9 cellular contexts compared by ENCODE assay signal in genomic region chr5:113806250-113806649, GRCh38.
DNase-seq lines count a peak whose midpoint lies in the region; ATAC-seq and TF ChIP-seq lines count a peak whose summit lies in the region.
"Had no signal": no experiment of that assay in that cellular context is flagged by ENCODE, and none has a peak within 500 bp of the region (broad histone marks: within the 10 kb centered on the region; RNA-seq: fewer than 3 reads in every experiment).

No MANE protein-coding gene starts in this region.

- H3K27me3 ChIP-seq in brain microvascular endothelial cell (replicated peaks): no peaks in the 10 kb centered on the region
- H3K27me3 ChIP-seq in right lobe of liver: no peaks in the 10 kb centered on the region

- H3K27me3 Mint-ChIP-seq in activated naive CD8-positive, alpha-beta T cell treated with anti-CD3 and anti-CD28 coated beads, Interleukin-2, amount 50 U/mL, for 24 hours: no peaks in the 10 kb centered on the region
- H3K27me3 Mint-ChIP-seq in endothelial cell (ENCODE audit: unreplicated experiment): no peaks in the 10 kb centered on the region

- ATAC-seq in right lobe of liver: peak in 3 of 4 donors; percentile 18 to 39 (median 36)
- no peak for ATAC-seq in GM18858 (IDR thresholded peaks at IDR 0.05; ENCODE audit: unreplicated experiment)
- no peak for ATAC-seq in activated naive CD8-positive, alpha-beta T cell treated with anti-CD3 and anti-CD28 coated beads, Interleukin-2, amount 50 U/mL, for 24 hours

- no peak overlapping the region for H3K27ac Mint-ChIP-seq in activated naive CD8-positive, alpha-beta T cell treated with anti-CD3 and anti-CD28 coated beads, Interleukin-2, amount 50 U/mL, for 24 hours
- H3K27ac Mint-ChIP-seq in endothelial cell (ENCODE audit: unreplicated experiment): no peak overlapping the region

- H3K27ac ChIP-seq in 22Rv1 (no peak overlapping the region), brain microvascular endothelial cell (no peak overlapping the region), right lobe of liver (no peak overlapping the region)

- H3K4me1 ChIP-seq in right lobe of liver: no peaks in the 10 kb centered on the region

- DNase-seq in HPDE6-E6E7 (ENCODE audit: extremely low spot score) (peak; percentile 16), brain microvascular endothelial cell (no peak), right lobe of liver (no peak), GOT3 (lab: John Stamatoyannopoulos, UW) (no peak), endothelial cell (ENCODE audit: low spot score) (no peak)
- no peak for DNase-seq in activated naive CD8-positive, alpha-beta T cell treated with anti-CD3 and anti-CD28 coated beads, Interleukin-2, amount 50 U/mL, for 24 hours
- DNase-seq: activated CD4-positive, alpha-beta T cell treated with anti-CD3 and anti-CD28 coated beads for 48 hours had no signal

- no peaks in the 10 kb centered on the region for H3K36me3 ChIP-seq in brain microvascular endothelial cell (replicated peaks)
- no peaks in the 10 kb centered on the region for H3K36me3 ChIP-seq in right lobe of liver

- H3K4me1 Mint-ChIP-seq in activated naive CD8-positive, alpha-beta T cell treated with anti-CD3 and anti-CD28 coated beads, Interleukin-2, amount 50 U/mL, for 24 hours: no peaks in the 10 kb centered on the region
- H3K4me1 Mint-ChIP-seq in endothelial cell (ENCODE audit: unreplicated experiment): peaks cover 8% of the 10 kb centered on the region

- peaks cover 9% of the 10 kb centered on the region for H3K9me3 Mint-ChIP-seq in activated naive CD8-positive, alpha-beta T cell treated with anti-CD3 and anti-CD28 coated beads, Interleukin-2, amount 50 U/mL, for 24 hours
- no peaks in the 10 kb centered on the region for H3K9me3 Mint-ChIP-seq in endothelial cell (ENCODE audit: unreplicated experiment)

- TF ChIP-seq CTCF in 22Rv1 (IDR thresholded peaks at IDR 0.05) (peak; percentile 47), brain microvascular endothelial cell (IDR thresholded peaks at IDR 0.05; ENCODE audit: low read depth, low read length, missing control alignments) (peak; percentile 23), right lobe of liver (IDR thresholded peaks at IDR 0.05) (peak in 3 of 4 donors; percentile 11 to 23 (median 19)), endothelial cell (IDR thresholded peaks at IDR 0.05; ENCODE audit: unreplicated experiment) (no peak)

- intact Hi-C loops in right lobe of liver (cut with DNase I): no loop called here

- H3K4me3 Mint-ChIP-seq in activated naive CD8-positive, alpha-beta T cell treated with anti-CD3 and anti-CD28 coated beads, Interleukin-2, amount 50 U/mL, for 24 hours: no peak overlapping the region
- H3K4me3 Mint-ChIP-seq in endothelial cell (ENCODE audit: unreplicated experiment): no peak overlapping the region

- in situ Hi-C loops in brain microvascular endothelial cell (cut with HindIII; ENCODE audit: low pct_ligation_motif_present, low sequenced_read_pairs): no loop called here

- H3K36me3 Mint-ChIP-seq in activated naive CD8-positive, alpha-beta T cell treated with anti-CD3 and anti-CD28 coated beads, Interleukin-2, amount 50 U/mL, for 24 hours (ENCODE audit: low read depth): no peaks in the 10 kb centered on the region
- H3K36me3 Mint-ChIP-seq in endothelial cell (ENCODE audit: low read depth, unreplicated experiment): no peaks in the 10 kb centered on the region

- TF ChIP-seq POLR2A in right lobe of liver (IDR thresholded peaks at IDR 0.05): no peak

- H3K4me3 ChIP-seq in brain microvascular endothelial cell (ENCODE audit: low read depth, low read length): no peak overlapping the region
- no peak overlapping the region for H3K4me3 ChIP-seq in right lobe of liver

- 9% methylated on average over 3 of the region's 3 CpGs for WGBS in right lobe of liver (ENCODE audit: insufficient coverage, low coverage, low lambda C conversion rate, missing lambda C conversion rate)

- H3K9me3 ChIP-seq in right lobe of liver: no peaks in the 10 kb centered on the region

Comparison
In these comparisons a context has a peak if more than half of its experiments do, and no peak if none do; other contexts are left out.
1. ATAC-seq: peak in right lobe of liver (3 of 4); none in GM18858 (single experiment) and activated naive CD8-positive, alpha-beta T cell treated with anti-CD3 and anti-CD28 coated beads, Interleukin-2, amount 50 U/mL, for 24 hours (single experiment).